ENCODE assay signal across 6 cellular contexts in genomic region chr2:179913809-179914208, GRCh38. TPM values are rescaled to one million over a fixed set of nuclear protein-coding genes. Genes with fewer than 3 reads are reported as not detected.
"Had no signal": no experiment of that assay in that cellular context is flagged by ENCODE, and none has a peak within 500 bp of the region (broad histone marks: within the 10 kb centered on the region; RNA-seq: fewer than 3 reads in every experiment).

No MANE protein-coding gene starts in this region.

- H3K36me3 Mint-ChIP-seq: IgD-negative memory B cell had no signal

- H3K27ac ChIP-seq: GM23248 had no signal

- H3K4me3 Mint-ChIP-seq: IgD-negative memory B cell had no signal

- H3K27me3 Mint-ChIP-seq: IgD-negative memory B cell had no signal

- H3K9me3 Mint-ChIP-seq: IgD-negative memory B cell had no signal

- DNase-seq: GM23248, GOT3, H7, HCEC 1CT had no signal

- H3K4me3 ChIP-seq: GM23248 had no signal

- H3K27ac Mint-ChIP-seq: IgD-negative memory B cell had no signal

- H3K9ac ChIP-seq: GM23248 had no signal

RNA-seq across cellular contexts. Expression of gene ZNF385B, which starts 52.4 kb away (rescaled TPM):
- total RNA-seq: GM23248, HT-29 had no signal
- polyA plus RNA-seq: IgD-negative memory B cell had no signal
